8 cellular contexts compared by ENCODE assay signal in the genomic region with DNA sequence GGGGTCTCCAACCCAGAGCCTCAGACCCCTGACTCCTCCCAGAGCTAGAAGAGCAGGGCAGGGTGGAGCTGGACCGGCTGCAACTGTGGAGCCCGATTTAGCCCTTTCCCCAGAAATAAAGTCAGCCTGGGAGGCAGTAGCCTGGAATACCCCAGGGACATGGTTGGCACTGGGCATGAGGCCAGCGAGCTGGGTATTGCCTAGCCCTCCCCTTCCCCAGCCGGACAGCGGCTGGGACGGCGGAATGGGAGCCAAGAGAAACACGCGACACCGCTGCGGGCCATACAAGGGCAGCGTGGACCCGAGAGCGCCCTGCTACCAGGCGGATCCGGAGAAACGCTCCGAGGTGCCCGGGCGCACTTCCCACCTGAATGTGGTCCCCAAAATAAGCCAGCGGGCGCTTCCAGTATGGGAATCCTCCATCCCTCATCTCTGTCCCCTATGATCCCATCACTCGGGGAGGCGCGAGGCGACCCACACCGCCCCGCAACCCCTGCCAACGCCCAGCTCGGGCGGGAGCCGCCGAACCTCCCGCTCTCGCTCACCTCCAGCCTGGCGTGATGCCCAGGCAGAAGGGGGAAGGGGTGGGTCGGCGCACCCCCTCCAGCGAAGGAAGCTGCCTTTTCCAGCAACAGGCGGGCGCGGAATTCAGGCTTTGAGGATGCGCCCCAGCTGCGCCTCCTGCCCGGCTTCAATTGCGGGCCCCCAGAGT. TPM values are rescaled to one million over a fixed set of nuclear protein-coding genes. Genes with fewer than 3 reads are reported as not detected.
DNase-seq lines count a peak whose midpoint lies in the region; ATAC-seq and TF ChIP-seq lines count a peak whose summit lies in the region.

No MANE protein-coding gene starts in this region.

- H3K9me3 Mint-ChIP-seq in activated T-helper 1 cell treated with anti-CD3 and anti-CD28 coated beads, Interleukin-12 subunit alpha, Interleukin-12 subunit beta, Interleukin-2, Interleukin-4 antibody, amounts not matched to agents 30 ng/mL and 10 ng/mL and 1 ng/mL, durations not matched to agents 14 hours and 24 hours and 36 hours: no peaks in the 10 kb centered on the region
- H3K9me3 Mint-ChIP-seq in natural killer cell treated with Interleukin-12 subunit alpha and Interleukin-12 subunit beta and Interleukin-15 and Interleukin-18, amount 100 ng/mL, for 72 hours: no peaks in the 10 kb centered on the region

- H3K9me3 ChIP-seq in HUES64 (ENCODE audit: insufficient read depth, low read depth, low read length) (no peaks in the 10 kb centered on the region), left ventricle myocardium inferior (replicated peaks) (no peaks in the 10 kb centered on the region), psoas muscle (no peaks in the 10 kb centered on the region)

- H3K4me3 Mint-ChIP-seq in activated T-helper 1 cell treated with anti-CD3 and anti-CD28 coated beads, Interleukin-12 subunit alpha, Interleukin-12 subunit beta, Interleukin-2, Interleukin-4 antibody, amounts not matched to agents 30 ng/mL and 10 ng/mL and 1 ng/mL, durations not matched to agents 14 hours and 24 hours and 36 hours: peak overlapping the region; percentile 63
- no peak overlapping the region for H3K4me3 Mint-ChIP-seq in natural killer cell treated with Interleukin-12 subunit alpha and Interleukin-12 subunit beta and Interleukin-15 and Interleukin-18, amount 100 ng/mL, for 72 hours

- TF ChIP-seq CTCF in left ventricle myocardium inferior (IDR thresholded peaks at IDR 0.05; ENCODE audit: borderline replicate concordance) (no peak), psoas muscle (IDR thresholded peaks at IDR 0.05) (no peak)

- intact Hi-C loops in activated T-helper 1 cell treated with anti-CD3 and anti-CD28 coated beads, Interleukin-12 subunit alpha, Interleukin-12 subunit beta, Interleukin-2, Interleukin-4 antibody, amounts not matched to agents 30 ng/mL and 10 ng/mL and 1 ng/mL, durations not matched to agents 14 hours and 24 hours and 36 hours (cut with micrococcal nuclease): no loop called here
- intact Hi-C loops in left ventricle myocardium inferior (cut with micrococcal nuclease): no loop called here
- intact Hi-C loops in psoas muscle (cut with DNase I): loop anchor here in 1 of 2 donors (10.0 kb wide), 1 partner anchor 111 kb away; the partner anchor contains the start of gene CBL

- no peaks in the 10 kb centered on the region for H3K36me3 Mint-ChIP-seq in activated T-helper 1 cell treated with anti-CD3 and anti-CD28 coated beads, Interleukin-12 subunit alpha, Interleukin-12 subunit beta, Interleukin-2, Interleukin-4 antibody, amounts not matched to agents 30 ng/mL and 10 ng/mL and 1 ng/mL, durations not matched to agents 14 hours and 24 hours and 36 hours (ENCODE audit: low read depth)
- no peaks in the 10 kb centered on the region for H3K36me3 Mint-ChIP-seq in natural killer cell treated with Interleukin-12 subunit alpha and Interleukin-12 subunit beta and Interleukin-15 and Interleukin-18, amount 100 ng/mL, for 72 hours

- peaks cover 12% of the 10 kb centered on the region for H3K4me1 Mint-ChIP-seq in activated T-helper 1 cell treated with anti-CD3 and anti-CD28 coated beads, Interleukin-12 subunit alpha, Interleukin-12 subunit beta, Interleukin-2, Interleukin-4 antibody, amounts not matched to agents 30 ng/mL and 10 ng/mL and 1 ng/mL, durations not matched to agents 14 hours and 24 hours and 36 hours (ENCODE audit: low read depth)
- peaks cover 9 to 17% of the 10 kb centered on the region in 2 donors for H3K4me1 Mint-ChIP-seq in natural killer cell treated with Interleukin-12 subunit alpha and Interleukin-12 subunit beta and Interleukin-15 and Interleukin-18, amount 100 ng/mL, for 72 hours (ENCODE audit: low read depth in 2 of 2)

- H3K27ac Mint-ChIP-seq in activated T-helper 1 cell treated with anti-CD3 and anti-CD28 coated beads, Interleukin-12 subunit alpha, Interleukin-12 subunit beta, Interleukin-2, Interleukin-4 antibody, amounts not matched to agents 30 ng/mL and 10 ng/mL and 1 ng/mL, durations not matched to agents 14 hours and 24 hours and 36 hours: no peak overlapping the region
- H3K27ac Mint-ChIP-seq in natural killer cell treated with Interleukin-12 subunit alpha and Interleukin-12 subunit beta and Interleukin-15 and Interleukin-18, amount 100 ng/mL, for 72 hours: no peak overlapping the region

- WGBS in HUES64: 2% methylated on average over 46 of the region's 46 CpGs
- WGBS in psoas muscle, 3 donors: 0 to 1% (median 0%) methylated on average over 35 to 46 of the region's 46 CpGs

- H3K27me3 Mint-ChIP-seq in activated T-helper 1 cell treated with anti-CD3 and anti-CD28 coated beads, Interleukin-12 subunit alpha, Interleukin-12 subunit beta, Interleukin-2, Interleukin-4 antibody, amounts not matched to agents 30 ng/mL and 10 ng/mL and 1 ng/mL, durations not matched to agents 14 hours and 24 hours and 36 hours (ENCODE audit: insufficient read depth): peaks cover 31% of the 10 kb centered on the region
- H3K27me3 Mint-ChIP-seq in natural killer cell treated with Interleukin-12 subunit alpha and Interleukin-12 subunit beta and Interleukin-15 and Interleukin-18, amount 100 ng/mL, for 72 hours: peaks cover 16 to 18% of the 10 kb centered on the region in 2 donors

- H3K4me1 ChIP-seq in HUES64 (ENCODE audit: insufficient read depth, low read length) (peaks cover 41% of the 10 kb centered on the region), left ventricle myocardium inferior (peaks cover 65% of the 10 kb centered on the region), psoas muscle (peaks cover 4% of the 10 kb centered on the region)

- ATAC-seq in psoas muscle: peak; percentile 13 to 70 (median 56)
- no peak for ATAC-seq in GM21717 (IDR thresholded peaks at IDR 0.05; ENCODE audit: unreplicated experiment)
- no peak for ATAC-seq in GM18498 (IDR thresholded peaks at IDR 0.05; ENCODE audit: unreplicated experiment)
- no peak for ATAC-seq in natural killer cell treated with Interleukin-12 subunit alpha and Interleukin-12 subunit beta and Interleukin-15 and Interleukin-18, amount 100 ng/mL, for 72 hours

- peak overlapping the region; percentile 70 for H3K4me3 ChIP-seq in HUES64 (ENCODE audit: low read length)
- peak overlapping the region; percentile 79 for H3K4me3 ChIP-seq in left ventricle myocardium inferior
- peak overlapping the region; percentile 77 for H3K4me3 ChIP-seq in psoas muscle

- peaks cover 34% of the 10 kb centered on the region for H3K27me3 ChIP-seq in HUES64 (ENCODE audit: insufficient read depth, low read length)
- no peaks in the 10 kb centered on the region for H3K27me3 ChIP-seq in left ventricle myocardium inferior (ENCODE audit: low read depth)
- H3K27me3 ChIP-seq in psoas muscle (ENCODE audit: insufficient read depth in 3 of 3, low read length in 2 of 3): no peaks in the 10 kb centered on the region

- peak in 12 of 14 donors; percentile 50 to 86 (median 72) for DNase-seq in C1 segment of cervical spinal cord (lab: John Stamatoyannopoulos, UW)
- no peak for DNase-seq in activated T-helper 1 cell treated with anti-CD3 and anti-CD28 coated beads, Interleukin-12 subunit alpha, Interleukin-12 subunit beta, Interleukin-2, Interleukin-4 antibody, amounts not matched to agents 30 ng/mL and 10 ng/mL and 1 ng/mL, durations not matched to agents 14 hours and 24 hours and 36 hours (ENCODE audit: low spot score)
- DNase-seq in left ventricle myocardium inferior: peak; percentile 64
- DNase-seq in psoas muscle: peak; percentile 59 to 76
- no peak for DNase-seq in natural killer cell treated with Interleukin-12 subunit alpha and Interleukin-12 subunit beta and Interleukin-15 and Interleukin-18, amount 100 ng/mL, for 72 hours (ENCODE audit: low spot score)

- H3K36me3 ChIP-seq in HUES64 (ENCODE audit: insufficient read depth, low read length) (peaks cover 29% of the 10 kb centered on the region), left ventricle myocardium inferior (peaks cover 38% of the 10 kb centered on the region), psoas muscle (ENCODE audit: insufficient read depth in 1 of 2, low read depth in 1 of 2) (peaks cover 2 to 27% of the 10 kb centered on the region in 2 donors)

- no peak overlapping the region for H3K27ac ChIP-seq in HUES64 (ENCODE audit: low read depth, low read length)
- peak overlapping the region; percentile 92 for H3K27ac ChIP-seq in left ventricle myocardium inferior (replicated peaks)
- H3K27ac ChIP-seq in psoas muscle: peak overlapping the region; percentile 80

- peak overlapping the region; percentile 68; the same call in 1 of the 2 replicates for H3K9ac ChIP-seq in HUES64 (ENCODE audit: low read depth, low read length)

RNA-seq across cellular contexts. Expression of gene MCAM, which starts 0.8 kb away (rescaled TPM):
- 13.1 TPM for polyA plus RNA-seq in HUES64 (2013, experiment 1 of 2)
- polyA plus RNA-seq in HUES64 (2013, experiment 2 of 2): 12.7 TPM
- total RNA-seq in activated T-helper 1 cell treated with anti-CD3 and anti-CD28 coated beads, Interleukin-12 subunit alpha, Interleukin-12 subunit beta, Interleukin-2, Interleukin-4 antibody, amounts not matched to agents 30 ng/mL and 10 ng/mL and 1 ng/mL, durations not matched to agents 14 hours and 24 hours and 36 hours: 6.0 and 6.6 TPM in 2 replicates
- total RNA-seq in left ventricle myocardium inferior (59.2 TPM), psoas muscle (10 to 100 TPM; 24.5 to 71.1 (median 43.6) TPM)
- 10 to 100 TPM; 15.4 to 27.4 (median 27.3) TPM for polyA plus RNA-seq in psoas muscle
- total RNA-seq in natural killer cell treated with Interleukin-12 subunit alpha and Interleukin-12 subunit beta and Interleukin-15 and Interleukin-18, amount 100 ng/mL, for 72 hours: 1 to 10 TPM in 1 of 2 donors, under 1 TPM in 1; 0.74 to 1.7 TPM

RNA-seq across cellular contexts. Expression of gene RNF26, which starts 18.2 kb away (rescaled TPM):
- 43.1 TPM for polyA plus RNA-seq in HUES64 (2013, experiment 1 of 2)
- polyA plus RNA-seq in HUES64 (2013, experiment 2 of 2): 56.8 TPM
- 26.1 and 27.9 TPM in 2 replicates for total RNA-seq in activated T-helper 1 cell treated with anti-CD3 and anti-CD28 coated beads, Interleukin-12 subunit alpha, Interleukin-12 subunit beta, Interleukin-2, Interleukin-4 antibody, amounts not matched to agents 30 ng/mL and 10 ng/mL and 1 ng/mL, durations not matched to agents 14 hours and 24 hours and 36 hours
- 14.0 TPM for total RNA-seq in left ventricle myocardium inferior
- 1 to 10 TPM; 6.1 to 8.8 (median 7.5) TPM for total RNA-seq in psoas muscle
- 1 to 10 TPM; 5.8 to 8.9 (median 7.1) TPM for polyA plus RNA-seq in psoas muscle
- total RNA-seq in natural killer cell treated with Interleukin-12 subunit alpha and Interleukin-12 subunit beta and Interleukin-15 and Interleukin-18, amount 100 ng/mL, for 72 hours: 10 to 100 TPM; 16.6 to 32.5 TPM

RNA-seq across cellular contexts. Expression of gene C1QTNF5, which starts 24.5 kb away (rescaled TPM):
- polyA plus RNA-seq in HUES64 (2013, experiment 1 of 2): 1.1 TPM
- polyA plus RNA-seq in HUES64 (2013, experiment 2 of 2): 2.3 TPM
- total RNA-seq in activated T-helper 1 cell treated with anti-CD3 and anti-CD28 coated beads, Interleukin-12 subunit alpha, Interleukin-12 subunit beta, Interleukin-2, Interleukin-4 antibody, amounts not matched to agents 30 ng/mL and 10 ng/mL and 1 ng/mL, durations not matched to agents 14 hours and 24 hours and 36 hours: not detected in 2 replicates
- total RNA-seq in left ventricle myocardium inferior: 14.4 TPM
- 10 to 100 TPM in 1 of 4 donors, 1 to 10 TPM in 3; 5.3 to 11.6 (median 8.8) TPM for total RNA-seq in psoas muscle
- polyA plus RNA-seq in psoas muscle: 10 to 100 TPM in 1 of 3 donors, 1 to 10 TPM in 2; 3.2 to 12.0 (median 4.7) TPM
- not detected for total RNA-seq in natural killer cell treated with Interleukin-12 subunit alpha and Interleukin-12 subunit beta and Interleukin-15 and Interleukin-18, amount 100 ng/mL, for 72 hours

RNA-seq across cellular contexts. Expression of gene MFRP, which starts 30.3 kb away (rescaled TPM):
- polyA plus RNA-seq in HUES64 (2013, experiment 1 of 2): not detected
- polyA plus RNA-seq in HUES64 (2013, experiment 2 of 2): not detected
- not detected in 2 replicates for total RNA-seq in activated T-helper 1 cell treated with anti-CD3 and anti-CD28 coated beads, Interleukin-12 subunit alpha, Interleukin-12 subunit beta, Interleukin-2, Interleukin-4 antibody, amounts not matched to agents 30 ng/mL and 10 ng/mL and 1 ng/mL, durations not matched to agents 14 hours and 24 hours and 36 hours
- total RNA-seq in left ventricle myocardium inferior (not detected), psoas muscle (not detected)
- polyA plus RNA-seq in psoas muscle: under 1 TPM in 2 of 3 donors, not detected in 1; 0.01 to 0.05 TPM
- not detected for total RNA-seq in natural killer cell treated with Interleukin-12 subunit alpha and Interleukin-12 subunit beta and Interleukin-15 and Interleukin-18, amount 100 ng/mL, for 72 hours

Comparison
In these comparisons a context has a peak if more than half of its experiments do, and no peak if none do; other contexts are left out.
1. DNase-seq: peak in C1 segment of cervical spinal cord (12 of 14), left ventricle myocardium inferior (single experiment) and psoas muscle (2 of 2); none in activated T-helper 1 cell treated with anti-CD3 and anti-CD28 coated beads, Interleukin-12 subunit alpha, Interleukin-12 subunit beta, Interleukin-2, Interleukin-4 antibody, amounts not matched to agents 30 ng/mL and 10 ng/mL and 1 ng/mL, durations not matched to agents 14 hours and 24 hours and 36 hours (single experiment) and natural killer cell treated with Interleukin-12 subunit alpha and Interleukin-12 subunit beta and Interleukin-15 and Interleukin-18, amount 100 ng/mL, for 72 hours (single experiment).
2. ATAC-seq: peak in psoas muscle (4 of 4); none in GM21717 (single experiment), GM18498 (single experiment) and natural killer cell treated with Interleukin-12 subunit alpha and Interleukin-12 subunit beta and Interleukin-15 and Interleukin-18, amount 100 ng/mL, for 72 hours (0 of 2).
3. Peak in every context shown above with its lines, with median percentiles within 50 percentile points of each other: H3K4me3 ChIP-seq.